Comparison of ENCODE assay signal across 8 cellular contexts in genomic region chr19:43624933-43625332, GRCh38. TPM values are rescaled to one million over a fixed set of nuclear protein-coding genes. Genes with fewer than 3 reads are reported as not detected.
DNase-seq lines count a peak whose midpoint lies in the region; ATAC-seq and TF ChIP-seq lines count a peak whose summit lies in the region.

No MANE protein-coding gene starts in this region.

- TF ChIP-seq CTCF in MM.1S (IDR thresholded peaks at IDR 0.05; ENCODE audit: low read length) (peak; percentile 38), heart right ventricle (IDR thresholded peaks at IDR 0.05) (peak in 5 of 9 donors; percentile 7 to 31 (median 14)), SK-N-SH (IDR thresholded peaks at IDR 0.05) (no peak)

- WGBS in heart right ventricle, 2 donors: 21 to 27% methylated on average over 30 of the region's 30 CpGs
- WGBS in SK-N-SH (ENCODE audit: low lambda C conversion rate): 95% methylated on average over 30 of the region's 30 CpGs

- no peaks in the 10 kb centered on the region for H3K9me2 ChIP-seq in MM.1S (replicated peaks; ENCODE audit: insufficient read depth, low read length)
- no peaks in the 10 kb centered on the region for H3K9me2 ChIP-seq in SK-N-SH

- DNase-seq in MM.1S: peak; percentile 78
- peak; percentile 80 for DNase-seq in activated T-cell treated with anti-CD3 and anti-CD28 coated beads for 1 hour (ENCODE audit: low read depth)
- DNase-seq in heart right ventricle: peak; percentile 21 to 63
- peak; percentile 64 to 77 (median 73) for DNase-seq in stimulated activated CD4-positive, alpha-beta T cell treated with anti-CD3 and anti-CD28 coated beads, TNF-alpha, amount 100 ng/mL, for 4 hours (ENCODE audit: low read depth in 3 of 3)
- no peak for DNase-seq in SK-N-SH
- no peak for DNase-seq in cerebellar nuclear complex (lab: John Stamatoyannopoulos, UW)
- no peak for DNase-seq in GDM1 (lab: John Stamatoyannopoulos, UW)

- peaks cover 14% of the 10 kb centered on the region for H3K27me3 ChIP-seq in MM.1S (replicated peaks; ENCODE audit: insufficient read depth, low read length)
- peaks cover 0 to 6% (median 0%) of the 10 kb centered on the region in 7 donors for H3K27me3 ChIP-seq in heart right ventricle
- no peaks in the 10 kb centered on the region for H3K27me3 ChIP-seq in SK-N-SH (ENCODE audit: insufficient read depth)

- intact Hi-C loops in heart right ventricle (cut with DNase I): no loop called here

- no peak for TF ChIP-seq RAD21 in SK-N-SH (IDR thresholded peaks at IDR 0.05; ENCODE audit: low read length)

- no peaks in the 10 kb centered on the region for H3K9me3 ChIP-seq in MM.1S (replicated peaks; ENCODE audit: insufficient read depth, low read length)
- H3K9me3 ChIP-seq in heart right ventricle: no peaks in the 10 kb centered on the region
- H3K9me3 ChIP-seq in SK-N-SH: no peaks in the 10 kb centered on the region

- POLR2A ChIA-PET in SK-N-SH (lab: Yijun Ruan, JAX): no interaction called here

- no peak for TF ChIP-seq EP300 in SK-N-SH (IDR thresholded peaks at IDR 0.05; ENCODE audit: borderline replicate concordance in 1 of 2, low read depth in 1 of 2, low read length in 1 of 2)

- H4K20me1 ChIP-seq in MM.1S (ENCODE audit: insufficient read depth, low read length): no peaks in the 10 kb centered on the region
- H4K20me1 ChIP-seq in SK-N-SH (ENCODE audit: insufficient read depth): no peaks in the 10 kb centered on the region

- peak overlapping the region; percentile 41; the same call in 1 of the 2 replicates for H3K4me2 ChIP-seq in MM.1S (ENCODE audit: low read depth, low read length)
- no peak overlapping the region for H3K4me2 ChIP-seq in SK-N-SH

- H3K4me1 ChIP-seq in MM.1S (ENCODE audit: low read length) (peaks cover 6% of the 10 kb centered on the region; the same call in 1 of the 2 replicates), heart right ventricle (peaks cover 0 to 15% (median 5%) of the 10 kb centered on the region in 9 donors), SK-N-SH (ENCODE audit: control insufficient read depth in 1 of 2, insufficient read depth in 2 of 2, low read depth in 1 of 2, low read length in 1 of 2) (peaks cover 0 to 6% of the 10 kb centered on the region in 2 experiments; a peak in 1 of 4 replicates)

- peak in 1 of 8 donors; percentile 25 for ATAC-seq in heart right ventricle
- no peak for ATAC-seq in HG03342 (IDR thresholded peaks at IDR 0.05; ENCODE audit: unreplicated experiment)

- no peaks in the 10 kb centered on the region for H3K79me2 ChIP-seq in MM.1S (ENCODE audit: low read length)
- H3K79me2 ChIP-seq in SK-N-SH (ENCODE audit: insufficient read depth): no peaks in the 10 kb centered on the region; the same call in 1 of the 2 replicates

- H3K27ac ChIP-seq in MM.1S (ENCODE audit: low read length) (no peak overlapping the region), heart right ventricle (no peak overlapping the region), SK-N-SH (ENCODE audit: low read depth in 2 of 2, low read length in 1 of 2) (no peak overlapping the region)

- H2AFZ ChIP-seq in MM.1S (ENCODE audit: low read length): no peak overlapping the region
- no peak overlapping the region for H2AFZ ChIP-seq in SK-N-SH (ENCODE audit: low read depth)

- H3F3A ChIP-seq in MM.1S (ENCODE audit: insufficient read depth, low read length): peaks cover 5% of the 10 kb centered on the region; the same call in 1 of the 2 replicates
- peaks cover 4% of the 10 kb centered on the region for H3F3A ChIP-seq in SK-N-SH (replicated peaks; ENCODE audit: insufficient read depth)

- H3K9ac ChIP-seq in MM.1S (ENCODE audit: low read length) (no peak overlapping the region), SK-N-SH (no peak overlapping the region)

- no peaks in the 10 kb centered on the region for H3K36me3 ChIP-seq in MM.1S (replicated peaks; ENCODE audit: insufficient read depth, low read length)
- no peaks in the 10 kb centered on the region for H3K36me3 ChIP-seq in heart right ventricle
- H3K36me3 ChIP-seq in SK-N-SH (replicated peaks in 1 of 2; ENCODE audit: control insufficient read depth in 1 of 2, insufficient read depth in 2 of 2, low read length in 1 of 2): peaks cover 0 to 3% of the 10 kb centered on the region in 2 experiments

- H3K4me3 ChIP-seq in MM.1S (ENCODE audit: low read length) (0 out of 2 replicates have a peak overlapping the region, but pooled peaks have one; percentile 21), heart right ventricle (no peak overlapping the region), SK-N-SH (ENCODE audit: low read depth in 2 of 2, low read length in 1 of 2) (no peak overlapping the region)

- CTCF ChIA-PET in SK-N-SH (lab: Yijun Ruan, JAX): no interaction called here

TF ChIP-seq in SK-N-SH, 30 proteins besides CTCF, POLR2A, EP300 and RAD21 (continues in another document):
- TF ChIP-seq, protein P1, sequence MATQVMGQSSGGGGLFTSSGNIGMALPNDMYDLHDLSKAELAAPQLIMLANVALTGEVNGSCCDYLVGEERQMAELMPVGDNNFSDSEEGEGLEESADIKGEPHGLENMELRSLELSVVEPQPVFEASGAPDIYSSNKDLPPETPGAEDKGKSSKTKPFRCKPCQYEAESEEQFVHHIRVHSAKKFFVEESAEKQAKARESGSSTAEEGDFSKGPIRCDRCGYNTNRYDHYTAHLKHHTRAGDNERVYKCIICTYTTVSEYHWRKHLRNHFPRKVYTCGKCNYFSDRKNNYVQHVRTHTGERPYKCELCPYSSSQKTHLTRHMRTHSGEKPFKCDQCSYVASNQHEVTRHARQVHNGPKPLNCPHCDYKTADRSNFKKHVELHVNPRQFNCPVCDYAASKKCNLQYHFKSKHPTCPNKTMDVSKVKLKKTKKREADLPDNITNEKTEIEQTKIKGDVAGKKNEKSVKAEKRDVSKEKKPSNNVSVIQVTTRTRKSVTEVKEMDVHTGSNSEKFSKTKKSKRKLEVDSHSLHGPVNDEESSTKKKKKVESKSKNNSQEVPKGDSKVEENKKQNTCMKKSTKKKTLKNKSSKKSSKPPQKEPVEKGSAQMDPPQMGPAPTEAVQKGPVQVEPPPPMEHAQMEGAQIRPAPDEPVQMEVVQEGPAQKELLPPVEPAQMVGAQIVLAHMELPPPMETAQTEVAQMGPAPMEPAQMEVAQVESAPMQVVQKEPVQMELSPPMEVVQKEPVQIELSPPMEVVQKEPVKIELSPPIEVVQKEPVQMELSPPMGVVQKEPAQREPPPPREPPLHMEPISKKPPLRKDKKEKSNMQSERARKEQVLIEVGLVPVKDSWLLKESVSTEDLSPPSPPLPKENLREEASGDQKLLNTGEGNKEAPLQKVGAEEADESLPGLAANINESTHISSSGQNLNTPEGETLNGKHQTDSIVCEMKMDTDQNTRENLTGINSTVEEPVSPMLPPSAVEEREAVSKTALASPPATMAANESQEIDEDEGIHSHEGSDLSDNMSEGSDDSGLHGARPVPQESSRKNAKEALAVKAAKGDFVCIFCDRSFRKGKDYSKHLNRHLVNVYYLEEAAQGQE (IDR thresholded peaks at IDR 0.05; ENCODE audit: low read depth, low read length): no peak
- TF ChIP-seq SMC3 (IDR thresholded peaks at IDR 0.05; ENCODE audit: low read depth, low read length): no peak
- TF ChIP-seq CHD2 (IDR thresholded peaks at IDR 0.05; ENCODE audit: low read length, partially characterized antibody): no peak
- no peak for TF ChIP-seq GATA2 (CRISPR knock-in tag; IDR thresholded peaks at IDR 0.05)
- TF ChIP-seq, protein P2, sequence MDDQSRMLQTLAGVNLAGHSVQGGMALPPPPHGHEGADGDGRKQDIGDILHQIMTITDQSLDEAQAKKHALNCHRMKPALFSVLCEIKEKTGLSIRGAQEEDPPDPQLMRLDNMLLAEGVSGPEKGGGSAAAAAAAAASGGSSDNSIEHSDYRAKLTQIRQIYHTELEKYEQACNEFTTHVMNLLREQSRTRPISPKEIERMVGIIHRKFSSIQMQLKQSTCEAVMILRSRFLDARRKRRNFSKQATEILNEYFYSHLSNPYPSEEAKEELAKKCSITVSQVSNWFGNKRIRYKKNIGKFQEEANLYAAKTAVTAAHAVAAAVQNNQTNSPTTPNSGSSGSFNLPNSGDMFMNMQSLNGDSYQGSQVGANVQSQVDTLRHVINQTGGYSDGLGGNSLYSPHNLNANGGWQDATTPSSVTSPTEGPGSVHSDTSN (IDR thresholded peaks at IDR 0.05): no peak
- no peak for TF ChIP-seq FOXM1 (IDR thresholded peaks at IDR 0.05; ENCODE audit: low read depth)
- no peak for TF ChIP-seq TAF1 (IDR thresholded peaks at IDR 0.05; ENCODE audit: borderline replicate concordance, low read depth, low read length)
- TF ChIP-seq TEAD4 (IDR thresholded peaks at IDR 0.05; ENCODE audit: borderline replicate concordance, insufficient read depth): no peak
- TF ChIP-seq RFX5 (IDR thresholded peaks at IDR 0.05; ENCODE audit: low read length): no peak

RNA-seq across cellular contexts. Expression of gene ZNF428, which starts 5.5 kb away (rescaled TPM):
- total RNA-seq in heart right ventricle: 10 to 100 TPM; 28.1 to 37.6 (median 32.9) TPM
- polyA plus RNA-seq in heart right ventricle (10 to 100 TPM; 43.2 to 94.9 TPM), SK-N-SH (2012; rRNA removed) (60.9 and 79.5 TPM in 2 replicates)
- polyA plus RNA-seq in SK-N-SH (2012; cell fraction: cytosol; rRNA removed): 56.7 and 67.9 TPM in 2 replicates
- 32.6 and 47.0 TPM in 2 replicates for polyA plus RNA-seq in SK-N-SH (2012; cell fraction: nucleus; rRNA removed)

RNA-seq across cellular contexts. Expression of gene SRRM5, which starts 13.0 kb away (rescaled TPM):
- under 1 TPM in 8 of 10 donors, not detected in 2; 0.11 to 0.32 (median 0.22) TPM for total RNA-seq in heart right ventricle
- polyA plus RNA-seq in heart right ventricle (1 to 10 TPM in 1 of 2 donors, under 1 TPM in 1; 0.26 to 1.6 TPM), SK-N-SH (2012; rRNA removed) (0.15 and 0.19 TPM in 2 replicates)
- polyA plus RNA-seq in SK-N-SH (2012; cell fraction: cytosol; rRNA removed): 0.06 and 0.08 TPM in 2 replicates
- polyA plus RNA-seq in SK-N-SH (2012; cell fraction: nucleus; rRNA removed): 1.3 and 1.4 TPM in 2 replicates

RNA-seq across cellular contexts. Expression of gene CADM4, which starts 14.7 kb away (rescaled TPM):
- total RNA-seq in heart right ventricle: 10 to 100 TPM in 1 of 10 donors, 1 to 10 TPM in 9; 3.0 to 12.3 (median 8.4) TPM
- polyA plus RNA-seq in heart right ventricle (1 to 10 TPM; 7.5 to 8.1 TPM), SK-N-SH (2012; rRNA removed) (21.4 and 28.9 TPM in 2 replicates)
- 13.2 and 18.6 TPM in 2 replicates for polyA plus RNA-seq in SK-N-SH (2012; cell fraction: cytosol; rRNA removed)
- polyA plus RNA-seq in SK-N-SH (2012; cell fraction: nucleus; rRNA removed): 11.9 and 25.2 TPM in 2 replicates

RNA-seq across cellular contexts. Expression of gene ZNF576, which starts 28.5 kb away (rescaled TPM):
- 10 to 100 TPM in 9 of 10 donors, 1 to 10 TPM in 1; 8.7 to 15.9 (median 12.7) TPM for total RNA-seq in heart right ventricle
- polyA plus RNA-seq in heart right ventricle (10 to 100 TPM in 1 of 2 donors, 1 to 10 TPM in 1; 6.7 to 20.9 TPM), SK-N-SH (2012; rRNA removed) (12.8 and 13.6 TPM in 2 replicates)
- 7.0 and 9.4 TPM in 2 replicates for polyA plus RNA-seq in SK-N-SH (2012; cell fraction: cytosol; rRNA removed)
- 8.4 and 9.5 TPM in 2 replicates for polyA plus RNA-seq in SK-N-SH (2012; cell fraction: nucleus; rRNA removed)

RNA-seq across cellular contexts. Expression of gene IRGQ, which starts 29.0 kb away (rescaled TPM):
- 10 to 100 TPM; 19.0 to 34.2 (median 28.4) TPM for total RNA-seq in heart right ventricle
- polyA plus RNA-seq in heart right ventricle: 1 to 10 TPM; 5.6 to 8.8 TPM
- polyA plus RNA-seq in SK-N-SH (2012; rRNA removed): 8.4 and 10.8 TPM in 2 replicates
- polyA plus RNA-seq in SK-N-SH (2012; cell fraction: cytosol; rRNA removed): 9.4 and 10.2 TPM in 2 replicates
- polyA plus RNA-seq in SK-N-SH (2012; cell fraction: nucleus; rRNA removed): 27.5 and 30.0 TPM in 2 replicates

Comparison
In these comparisons a context has a peak if more than half of its experiments do, and no peak if none do; other contexts are left out.
1. DNase-seq: peak in MM.1S (single experiment), activated T-cell treated with anti-CD3 and anti-CD28 coated beads for 1 hour (single experiment), heart right ventricle (2 of 2) and stimulated activated CD4-positive, alpha-beta T cell treated with anti-CD3 and anti-CD28 coated beads, TNF-alpha, amount 100 ng/mL, for 4 hours (3 of 3); none in SK-N-SH (single experiment), cerebellar nuclear complex (0 of 2) and GDM1 (single experiment).